14 cellular contexts compared by ENCODE assay signal in the genomic region with DNA sequence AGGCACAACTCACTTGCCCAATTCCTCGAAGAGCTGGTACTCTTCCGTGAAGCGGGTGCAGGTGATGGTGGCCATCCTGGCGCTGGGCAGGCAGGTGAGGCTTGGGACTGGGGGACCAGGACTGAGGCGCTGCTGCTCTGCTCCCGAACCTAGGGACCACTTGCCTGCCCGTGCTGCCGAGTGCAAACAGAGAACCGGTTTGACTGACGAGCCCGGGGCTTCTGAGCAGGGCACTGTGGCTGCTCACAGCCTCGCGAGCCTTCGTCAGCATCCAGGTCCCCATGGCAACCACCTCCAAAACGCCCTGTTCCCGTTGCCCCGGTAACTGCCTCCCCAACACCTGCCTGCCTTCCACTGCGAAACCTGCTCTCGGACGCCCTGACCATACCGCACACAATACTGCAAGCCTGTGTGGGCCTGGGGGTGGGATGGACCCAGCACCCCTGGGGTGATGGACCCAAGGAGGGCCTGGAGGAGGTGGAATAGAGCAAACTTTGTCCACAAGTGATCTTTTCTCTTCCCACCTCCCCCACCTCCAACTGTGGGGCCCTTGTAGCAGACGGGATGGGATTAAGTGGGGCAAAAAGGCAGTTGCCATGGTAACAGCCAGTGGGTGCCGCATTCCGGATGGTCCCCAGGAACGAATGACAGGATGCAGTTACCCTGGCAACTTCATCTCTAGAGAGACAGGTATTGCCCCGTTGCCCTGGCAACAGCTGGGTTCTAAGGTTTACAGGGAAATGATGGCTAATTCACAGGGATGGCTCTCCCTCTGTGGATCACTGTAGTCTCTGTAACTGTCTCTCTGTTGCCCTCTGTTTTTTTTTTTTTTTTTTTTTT. TPM values are rescaled to one million over a fixed set of nuclear protein-coding genes. Genes with fewer than 3 reads are reported as not detected.
DNase-seq lines count a peak whose midpoint lies in the region; ATAC-seq and TF ChIP-seq lines count a peak whose summit lies in the region.
"Had no signal": no experiment of that assay in that cellular context is flagged by ENCODE, and none has a peak within 500 bp of the region (broad histone marks: within the 10 kb centered on the region; RNA-seq: fewer than 3 reads in every experiment).

TSS of gene CAMK2A (minus strand) at position 223 of the 840 bp plus-strand sequence. CDS start at position 75, 148 bp downstream.

- no peak within 1 kb of the TSS for H3K4me3 Mint-ChIP-seq in T-helper 2 cell treated with Interferon-gamma antibody and Interleukin-4, amounts not matched to agents 5 μg/mL and 100 μg/mL, for 36 hours
- H3K4me3 Mint-ChIP-seq: naive thymus-derived CD4-positive, alpha-beta T cell had no signal

- intact Hi-C loops in left cardiac atrium (cut with DNase I) = no loop called here

- ATAC-seq in left cardiac atrium = no peak
- ATAC-seq: Panc1 had no signal

- no peaks in the 10 kb centered on the region for H3K36me3 Mint-ChIP-seq in T-helper 2 cell treated with Interferon-gamma antibody and Interleukin-4, amounts not matched to agents 5 μg/mL and 100 μg/mL, for 36 hours (ENCODE audit: low read depth)
- H3K36me3 Mint-ChIP-seq: naive thymus-derived CD4-positive, alpha-beta T cell had no signal

- H3K4me1 Mint-ChIP-seq in T-helper 2 cell treated with Interferon-gamma antibody and Interleukin-4, amounts not matched to agents 5 μg/mL and 100 μg/mL, for 36 hours (ENCODE audit: low read depth) = no peaks in the 10 kb centered on the region
- H3K4me1 Mint-ChIP-seq: naive thymus-derived CD4-positive, alpha-beta T cell had no signal

- H3K4me3 ChIP-seq in coronary artery = no peak within 1 kb of the TSS
- H3K4me3 ChIP-seq: spleen, uterus had no signal

- TF ChIP-seq CTCF in coronary artery (IDR thresholded peaks at IDR 0.05) = no peak

- DNase-seq in NCI-H82 (lab: John Stamatoyannopoulos, UW) (peak; percentile 50), NCI-H82 treated with DMSO at 0.1 percent for 48 hours (lab: John Stamatoyannopoulos, UW; ENCODE audit: unreplicated experiment) (no peak), RPMI8226 (peak; percentile 79), left cardiac atrium (no peak), putamen (ENCODE audit: low spot score) (peak; percentile 80), coronary artery (ENCODE audit: low spot score) (no peak), AG08395 (ENCODE audit: low spot score) (no peak)
- no peak for DNase-seq in T-helper 2 cell treated with Interferon-gamma antibody and Interleukin-4, amounts not matched to agents 5 μg/mL and 100 μg/mL, for 36 hours (ENCODE audit: low spot score)
- DNase-seq: MM.1S; naive thymus-derived CD4-positive, alpha-beta T cell; spleen; uterus had no signal

- H3K27me3 Mint-ChIP-seq in T-helper 2 cell treated with Interferon-gamma antibody and Interleukin-4, amounts not matched to agents 5 μg/mL and 100 μg/mL, for 36 hours (ENCODE audit: low read depth) = peaks cover 6% of the 10 kb centered on the region

- no peak within 1 kb of the TSS for H3K27ac ChIP-seq in coronary artery
- H3K27ac ChIP-seq: epithelial cell of prostate, spleen, uterus had no signal

- no peaks in the 10 kb centered on the region for H3K9me3 Mint-ChIP-seq in T-helper 2 cell treated with Interferon-gamma antibody and Interleukin-4, amounts not matched to agents 5 μg/mL and 100 μg/mL, for 36 hours
- H3K9me3 Mint-ChIP-seq: naive thymus-derived CD4-positive, alpha-beta T cell had no signal

- H3K27ac Mint-ChIP-seq in T-helper 2 cell treated with Interferon-gamma antibody and Interleukin-4, amounts not matched to agents 5 μg/mL and 100 μg/mL, for 36 hours = no peak within 1 kb of the TSS

RNA-seq across cellular contexts. Expression of gene CAMK2A, which starts in this region (rescaled TPM):
- 10 to 100 TPM; 10.8 to 16.3 TPM for total RNA-seq in left cardiac atrium
- total RNA-seq: naive thymus-derived CD4-positive, alpha-beta T cell had no signal

Comparison
In these comparisons a context has a peak if more than half of its experiments do, and no peak if none do; other contexts are left out.
1. DNase-seq: peak in NCI-H82 (single experiment), RPMI8226 (single experiment) and putamen (single experiment); none in NCI-H82 treated with DMSO at 0.1 percent for 48 hours (single experiment), left cardiac atrium (single experiment), T-helper 2 cell treated with Interferon-gamma antibody and Interleukin-4, amounts not matched to agents 5 μg/mL and 100 μg/mL, for 36 hours (single experiment), coronary artery (single experiment) and AG08395 (single experiment).